10 cellular contexts compared by ENCODE assay signal in genomic region chr13:98564204-98564603, GRCh38. TPM values are rescaled to one million over a fixed set of nuclear protein-coding genes. Genes with fewer than 3 reads are reported as not detected.
DNase-seq lines count a peak whose midpoint lies in the region; TF ChIP-seq lines count a peak whose summit lies in the region.
"Had no signal": no experiment of that assay in that cellular context is flagged by ENCODE, and none has a peak within 500 bp of the region (broad histone marks: within the 10 kb centered on the region; RNA-seq: fewer than 3 reads in every experiment).

No MANE protein-coding gene starts in this region.

- H3K27me3 ChIP-seq in HUES64 (ENCODE audit: insufficient read depth, low read length), result no peaks in the 10 kb centered on the region
- no peaks in the 10 kb centered on the region for H3K27me3 ChIP-seq in ascending aorta

- no peaks in the 10 kb centered on the region for H3K27me3 Mint-ChIP-seq in Calu3 (ENCODE audit: unreplicated experiment)
- no peaks in the 10 kb centered on the region for H3K27me3 Mint-ChIP-seq in activated naive CD8-positive, alpha-beta T cell
- peaks cover 1% of the 10 kb centered on the region for H3K27me3 Mint-ChIP-seq in nephron progenitor cell (ENCODE audit: low read depth, poor library complexity)

- no peak overlapping the region for H3K4me3 ChIP-seq in HUES64 (ENCODE audit: low read length)
- H3K4me3 ChIP-seq in ascending aorta, result no peak overlapping the region

- no peak overlapping the region for H3K9ac ChIP-seq in HUES64 (ENCODE audit: low read depth, low read length)

- DNase-seq in Calu3, result no peak
- DNase-seq in nephron progenitor cell, result no peak
- DNase-seq in iPS-NIHi11 (ENCODE audit: low spot score), result no peak
- DNase-seq in ascending aorta (ENCODE audit: low spot score in 2 of 2), result no peak
- DNase-seq in mesenteric fat pad (ENCODE audit: low spot score), result no peak
- DNase-seq: activated CD4-positive, CD25-positive, alpha-beta regulatory T cell; DMS153; stimulated activated CD4-positive, alpha-beta T cell treated with anti-CD3 and anti-CD28 coated beads, Interleukin-2, amount 100 ng/mL, for 24 hours had no signal

- no TSS peak for BruUV-seq in Calu3 (replicated peaks; lab: Mats Ljungman, UMichigan)

- intact Hi-C loops in Calu3 (cut with micrococcal nuclease; ENCODE audit: unreplicated experiment) (no loop called here), ascending aorta (cut with DNase I) (no loop called here)

- TF ChIP-seq CTCF in Calu3 (IDR thresholded peaks at IDR 0.05; ENCODE audit: unreplicated experiment), result no peak
- no peak for TF ChIP-seq CTCF in nephron progenitor cell (IDR thresholded peaks at IDR 0.05)
- no peak for TF ChIP-seq CTCF in ascending aorta (IDR thresholded peaks at IDR 0.05)

- WGBS in HUES64, result 87% methylated on average over 8 of the region's 9 CpGs

- H3K4me1 ChIP-seq in HUES64 (ENCODE audit: insufficient read depth, low read length) (peaks cover 60% of the 10 kb centered on the region), ascending aorta (peaks cover 0 to 16% of the 10 kb centered on the region in 2 donors)

- H3K27ac ChIP-seq in HUES64 (ENCODE audit: low read depth, low read length) (peak overlapping the region; percentile 21; the same call in 1 of the 2 replicates), ascending aorta (peak overlapping the region in 1 of 2 donors; percentile 80)

- H3K36me3 Mint-ChIP-seq in Calu3 (ENCODE audit: insufficient read depth, unreplicated experiment) (peaks cover 13% of the 10 kb centered on the region), nephron progenitor cell (ENCODE audit: low read depth) (peaks cover 66% of the 10 kb centered on the region)
- peaks cover 9% of the 10 kb centered on the region for H3K36me3 Mint-ChIP-seq in activated naive CD8-positive, alpha-beta T cell

- CTCF ChIA-PET in Calu3 (lab: Charles Lee), result no interaction called here

- H3K9me3 Mint-ChIP-seq in Calu3 (ENCODE audit: low read depth, unreplicated experiment) (no peaks in the 10 kb centered on the region), nephron progenitor cell (peaks cover 17% of the 10 kb centered on the region)
- no peaks in the 10 kb centered on the region for H3K9me3 Mint-ChIP-seq in activated naive CD8-positive, alpha-beta T cell (ENCODE audit: low read depth)

- peaks cover 12% of the 10 kb centered on the region for H3K4me1 Mint-ChIP-seq in Calu3 (ENCODE audit: low read depth, unreplicated experiment)
- peaks cover 90% of the 10 kb centered on the region for H3K4me1 Mint-ChIP-seq in activated naive CD8-positive, alpha-beta T cell (ENCODE audit: low read depth)
- H3K4me1 Mint-ChIP-seq in nephron progenitor cell, result peaks cover 82% of the 10 kb centered on the region

- H3K27ac Mint-ChIP-seq in Calu3 (ENCODE audit: unreplicated experiment) (peak overlapping the region; percentile 36), nephron progenitor cell (peak overlapping the region; percentile 27)
- peak overlapping the region; percentile 81 for H3K27ac Mint-ChIP-seq in activated naive CD8-positive, alpha-beta T cell

- H3K4me3 Mint-ChIP-seq in Calu3 (ENCODE audit: low read depth, unreplicated experiment), result no peak overlapping the region
- H3K4me3 Mint-ChIP-seq in activated naive CD8-positive, alpha-beta T cell, result peak overlapping the region; percentile 86
- no peak overlapping the region for H3K4me3 Mint-ChIP-seq in nephron progenitor cell

- H3K36me3 ChIP-seq in HUES64 (ENCODE audit: insufficient read depth, low read length), result no peaks in the 10 kb centered on the region
- H3K36me3 ChIP-seq in ascending aorta, result no peaks in the 10 kb centered on the region

- H3K9me3 ChIP-seq in HUES64 (ENCODE audit: insufficient read depth, low read depth, low read length) (no peaks in the 10 kb centered on the region), ascending aorta (no peaks in the 10 kb centered on the region)

RNA-seq across cellular contexts. Expression of gene STK24, which starts 12.7 kb away (rescaled TPM):
- total RNA-seq in Calu3 (2022) (51.2 and 55.3 TPM in 2 replicates), ascending aorta (35.4 TPM), mesenteric fat pad (62.7 TPM)
- 100 TPM for polyA plus RNA-seq in HUES64 (2013, experiment 1 of 2)
- polyA plus RNA-seq in HUES64 (2013, experiment 2 of 2), result 131 TPM

Comparison
In these comparisons a context has a peak if more than half of its experiments do, and no peak if none do; other contexts are left out.
1. H3K27ac Mint-ChIP-seq: peak in every context shown above with its lines; median percentile 81 in activated naive CD8-positive, alpha-beta T cell; 36 in Calu3; 27 in nephron progenitor cell.